Comparison of ENCODE assay signal across 11 cellular contexts in the genomic region with DNA sequence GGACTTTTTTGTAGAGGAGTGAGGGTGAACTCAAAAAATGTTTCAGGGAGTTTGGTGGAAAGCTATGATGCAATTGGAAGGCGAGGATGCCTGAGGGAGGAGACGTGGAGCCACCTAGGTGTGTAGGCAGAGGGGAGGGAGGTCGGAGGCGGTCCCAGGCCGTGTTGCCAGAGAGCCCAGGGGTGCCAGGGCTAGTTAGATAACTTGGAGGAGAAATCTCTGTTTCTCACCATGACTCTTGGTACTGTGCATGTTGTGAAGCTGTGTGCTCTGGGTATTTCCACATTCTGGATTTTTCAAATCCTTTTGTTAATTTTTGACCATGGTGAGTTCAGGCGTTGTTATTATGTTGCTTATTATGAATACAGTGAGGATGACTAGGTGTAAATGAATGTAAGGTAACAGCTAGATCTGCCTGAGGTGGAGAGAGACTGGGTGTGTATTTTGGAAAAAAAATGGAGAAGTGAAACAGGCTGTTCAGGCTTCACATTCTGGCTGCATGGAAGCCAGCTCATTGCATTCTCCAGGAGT. TPM values are rescaled to one million over a fixed set of nuclear protein-coding genes. Genes with fewer than 3 reads are reported as not detected.
DNase-seq lines count a peak whose midpoint lies in the region; ATAC-seq and TF ChIP-seq lines count a peak whose summit lies in the region.
"Had no signal": no experiment of that assay in that cellular context is flagged by ENCODE, and none has a peak within 500 bp of the region (broad histone marks: within the 10 kb centered on the region; RNA-seq: fewer than 3 reads in every experiment).

No MANE protein-coding gene starts in this region.

- H3K36me3 Mint-ChIP-seq in activated CD8-positive, alpha-beta T cell treated with anti-CD3 and anti-CD28 coated beads for 36 hours (ENCODE audit: low read depth): peaks cover 31% of the 10 kb centered on the region
- H3K36me3 Mint-ChIP-seq in activated CD8-positive, alpha-beta T cell treated with anti-CD3 and anti-CD28 coated beads, Interleukin-2, amount 10 ng/mL, durations not matched to agents 7 days and 5 days (ENCODE audit: low read depth): peaks cover 17% of the 10 kb centered on the region
- H3K36me3 Mint-ChIP-seq in activated CD4-positive, alpha-beta memory T cell treated with anti-CD3 and anti-CD28 coated beads for 36 hours: peaks cover 9% of the 10 kb centered on the region

- CTCF ChIA-PET in activated CD8-positive, alpha-beta T cell treated with anti-CD3 and anti-CD28 coated beads for 36 hours (lab: Charles Lee): no interaction called here
- CTCF ChIA-PET in activated CD8-positive, alpha-beta T cell treated with anti-CD3 and anti-CD28 coated beads, Interleukin-2, amount 10 ng/mL, durations not matched to agents 7 days and 5 days (lab: Charles Lee): no interaction called here
- CTCF ChIA-PET in activated CD4-positive, alpha-beta memory T cell treated with anti-CD3 and anti-CD28 coated beads for 36 hours (lab: Charles Lee): interaction anchor here (1.7 kb wide), 1 partner anchor 35 kb away, joined by 3 read pairs; no protein-coding TSS in a partner anchor

- no peaks in the 10 kb centered on the region for H3K9me3 Mint-ChIP-seq in activated CD8-positive, alpha-beta T cell treated with anti-CD3 and anti-CD28 coated beads for 36 hours
- no peaks in the 10 kb centered on the region for H3K9me3 Mint-ChIP-seq in activated CD8-positive, alpha-beta T cell treated with anti-CD3 and anti-CD28 coated beads, Interleukin-2, amount 10 ng/mL, durations not matched to agents 7 days and 5 days (ENCODE audit: insufficient read depth)
- H3K9me3 Mint-ChIP-seq in activated CD4-positive, alpha-beta memory T cell treated with anti-CD3 and anti-CD28 coated beads for 36 hours: no peaks in the 10 kb centered on the region

- H3K36me3 ChIP-seq in transverse colon: no peaks in the 10 kb centered on the region

- DNase-seq in activated CD8-positive, alpha-beta T cell treated with anti-CD3 and anti-CD28 coated beads for 36 hours: no peak
- no peak for DNase-seq in activated CD8-positive, alpha-beta T cell treated with anti-CD3 and anti-CD28 coated beads, Interleukin-2, amount 10 ng/mL, durations not matched to agents 7 days and 5 days
- no peak for DNase-seq in activated CD4-positive, alpha-beta memory T cell treated with anti-CD3 and anti-CD28 coated beads for 36 hours
- DNase-seq in iPS-NIHi11 (ENCODE audit: low spot score) (peak; percentile 10), transverse colon (no peak), NCI-H187 (lab: John Stamatoyannopoulos, UW) (no peak)
- DNase-seq: dermis blood vessel endothelial cell, NCI-H2081 treated with DMSO at 0.1 percent for 48 hours had no signal

- H3K27ac ChIP-seq in transverse colon: peak overlapping the region; percentile 12 to 37 (median 32)

- H3K27me3 ChIP-seq in transverse colon: no peaks in the 10 kb centered on the region

- in situ Hi-C loops in transverse colon (cut with MboI; ENCODE audit: low pct_ligation_motif_present in 1 of 4, low pct_unique_long_range_greater_than_20kb in 1 of 4, low sequenced_read_pairs in 3 of 4): no loop called here

- TF ChIP-seq POLR2A in transverse colon (IDR thresholded peaks at IDR 0.05): no peak

- H3K4me1 Mint-ChIP-seq in activated CD8-positive, alpha-beta T cell treated with anti-CD3 and anti-CD28 coated beads for 36 hours (ENCODE audit: low read depth): peaks cover 62% of the 10 kb centered on the region
- peaks cover 54% of the 10 kb centered on the region for H3K4me1 Mint-ChIP-seq in activated CD8-positive, alpha-beta T cell treated with anti-CD3 and anti-CD28 coated beads, Interleukin-2, amount 10 ng/mL, durations not matched to agents 7 days and 5 days (ENCODE audit: low read depth)
- H3K4me1 Mint-ChIP-seq in activated CD4-positive, alpha-beta memory T cell treated with anti-CD3 and anti-CD28 coated beads for 36 hours (ENCODE audit: low read depth): peaks cover 55% of the 10 kb centered on the region

- peaks cover 6 to 66% (median 26%) of the 10 kb centered on the region in 4 donors for H3K4me1 ChIP-seq in transverse colon

- no peak overlapping the region for H3K4me3 ChIP-seq in transverse colon
- H3K4me3 ChIP-seq: lung had no signal

- H3K4me3 Mint-ChIP-seq in activated CD8-positive, alpha-beta T cell treated with anti-CD3 and anti-CD28 coated beads for 36 hours: no peak overlapping the region
- no peak overlapping the region for H3K4me3 Mint-ChIP-seq in activated CD8-positive, alpha-beta T cell treated with anti-CD3 and anti-CD28 coated beads, Interleukin-2, amount 10 ng/mL, durations not matched to agents 7 days and 5 days
- H3K4me3 Mint-ChIP-seq in activated CD4-positive, alpha-beta memory T cell treated with anti-CD3 and anti-CD28 coated beads for 36 hours: no peak overlapping the region

- WGBS in transverse colon (ENCODE audit: low coverage in 1 of 2), 2 donors: 40 to 63% methylated on average over 1 to 6 of the region's 6 CpGs

- POLR2A ChIA-PET in activated CD8-positive, alpha-beta T cell treated with anti-CD3 and anti-CD28 coated beads for 36 hours (lab: Charles Lee): no interaction called here
- POLR2A ChIA-PET in activated CD8-positive, alpha-beta T cell treated with anti-CD3 and anti-CD28 coated beads, Interleukin-2, amount 10 ng/mL, durations not matched to agents 7 days and 5 days (lab: Charles Lee): no interaction called here
- POLR2A ChIA-PET in activated CD4-positive, alpha-beta memory T cell treated with anti-CD3 and anti-CD28 coated beads for 36 hours (lab: Charles Lee): no interaction called here

- no peaks in the 10 kb centered on the region for H3K27me3 Mint-ChIP-seq in activated CD8-positive, alpha-beta T cell treated with anti-CD3 and anti-CD28 coated beads for 36 hours
- no peaks in the 10 kb centered on the region for H3K27me3 Mint-ChIP-seq in activated CD8-positive, alpha-beta T cell treated with anti-CD3 and anti-CD28 coated beads, Interleukin-2, amount 10 ng/mL, durations not matched to agents 7 days and 5 days (ENCODE audit: low read depth)
- H3K27me3 Mint-ChIP-seq in activated CD4-positive, alpha-beta memory T cell treated with anti-CD3 and anti-CD28 coated beads for 36 hours: no peaks in the 10 kb centered on the region

- no peak for ATAC-seq in activated CD8-positive, alpha-beta T cell treated with anti-CD3 and anti-CD28 coated beads for 36 hours
- ATAC-seq in activated CD8-positive, alpha-beta T cell treated with anti-CD3 and anti-CD28 coated beads, Interleukin-2, amount 10 ng/mL, durations not matched to agents 7 days and 5 days: no peak
- ATAC-seq in GM21825 (IDR thresholded peaks at IDR 0.05; ENCODE audit: unreplicated experiment): no peak
- ATAC-seq in GM19395 (IDR thresholded peaks at IDR 0.05; ENCODE audit: unreplicated experiment): no peak

- no peak for TF ChIP-seq CTCF in activated CD8-positive, alpha-beta T cell treated with anti-CD3 and anti-CD28 coated beads for 36 hours (IDR thresholded peaks at IDR 0.05)
- no peak for TF ChIP-seq CTCF in transverse colon (IDR thresholded peaks at IDR 0.05)

- H3K27ac Mint-ChIP-seq in activated CD8-positive, alpha-beta T cell treated with anti-CD3 and anti-CD28 coated beads for 36 hours: peak overlapping the region; percentile 37
- H3K27ac Mint-ChIP-seq in activated CD8-positive, alpha-beta T cell treated with anti-CD3 and anti-CD28 coated beads, Interleukin-2, amount 10 ng/mL, durations not matched to agents 7 days and 5 days: no peak overlapping the region
- H3K27ac Mint-ChIP-seq in activated CD4-positive, alpha-beta memory T cell treated with anti-CD3 and anti-CD28 coated beads for 36 hours: peak overlapping the region; percentile 44

- H3K9me3 ChIP-seq in transverse colon: no peaks in the 10 kb centered on the region

- TF ChIP-seq EP300 in transverse colon (IDR thresholded peaks at IDR 0.05; ENCODE audit: low read depth): no peak

- intact Hi-C loops in activated CD8-positive, alpha-beta T cell treated with anti-CD3 and anti-CD28 coated beads for 36 hours (cut with micrococcal nuclease): loop anchor here (5.0 kb wide), 1 partner anchor 36 kb away; no protein-coding TSS in a partner anchor
- intact Hi-C loops in activated CD4-positive, alpha-beta memory T cell treated with anti-CD3 and anti-CD28 coated beads for 36 hours (cut with micrococcal nuclease): no loop called here
- intact Hi-C loops in transverse colon (cut with DNase I; ENCODE audit: low total_unique reads): no loop called here

RNA-seq across cellular contexts. Expression of a gene that starts 4.5 kb away (rescaled TPM):
- total RNA-seq in activated CD8-positive, alpha-beta T cell treated with anti-CD3 and anti-CD28 coated beads for 36 hours: 10 to 100 TPM; 30.8 to 31.7 TPM
- 10 to 100 TPM; 10.6 to 11.2 TPM for total RNA-seq in activated CD8-positive, alpha-beta T cell treated with anti-CD3 and anti-CD28 coated beads, Interleukin-2, amount 10 ng/mL, durations not matched to agents 7 days and 5 days
- 10 to 100 TPM; 28.2 to 32.1 TPM for total RNA-seq in activated CD4-positive, alpha-beta memory T cell treated with anti-CD3 and anti-CD28 coated beads for 36 hours
- 10 to 100 TPM in 2 of 4 donors, 1 to 10 TPM in 2; 4.8 to 34.7 (median 17.0) TPM for total RNA-seq in transverse colon

RNA-seq across cellular contexts. Expression of a gene that starts 40.5 kb away (rescaled TPM):
- 1 to 10 TPM; 1.3 to 1.4 TPM for total RNA-seq in activated CD8-positive, alpha-beta T cell treated with anti-CD3 and anti-CD28 coated beads for 36 hours
- total RNA-seq in activated CD8-positive, alpha-beta T cell treated with anti-CD3 and anti-CD28 coated beads, Interleukin-2, amount 10 ng/mL, durations not matched to agents 7 days and 5 days: 1 to 10 TPM; 3.8 to 4.1 TPM
- total RNA-seq in activated CD4-positive, alpha-beta memory T cell treated with anti-CD3 and anti-CD28 coated beads for 36 hours: 1 to 10 TPM; 1.9 TPM
- total RNA-seq in transverse colon: 1 to 10 TPM in 3 of 4 donors, under 1 TPM in 1; 0.20 to 9.1 (median 3.7) TPM

RNA-seq across cellular contexts. Expression of a gene that starts 41.0 kb away (rescaled TPM):
- total RNA-seq in activated CD8-positive, alpha-beta T cell treated with anti-CD3 and anti-CD28 coated beads for 36 hours: 10 to 100 TPM; 16.0 to 19.2 TPM
- total RNA-seq in activated CD8-positive, alpha-beta T cell treated with anti-CD3 and anti-CD28 coated beads, Interleukin-2, amount 10 ng/mL, durations not matched to agents 7 days and 5 days: 10 to 100 TPM; 21.6 to 23.2 TPM
- 10 to 100 TPM; 14.1 to 16.1 TPM for total RNA-seq in activated CD4-positive, alpha-beta memory T cell treated with anti-CD3 and anti-CD28 coated beads for 36 hours
- 10 to 100 TPM; 14.2 to 25.9 (median 15.1) TPM for total RNA-seq in transverse colon

RNA-seq across cellular contexts. Expression of a gene that starts 41.1 kb away (rescaled TPM):
- 10 to 100 TPM; 32.4 to 34.5 TPM for total RNA-seq in activated CD8-positive, alpha-beta T cell treated with anti-CD3 and anti-CD28 coated beads for 36 hours
- 10 to 100 TPM; 29.6 to 30.4 TPM for total RNA-seq in activated CD8-positive, alpha-beta T cell treated with anti-CD3 and anti-CD28 coated beads, Interleukin-2, amount 10 ng/mL, durations not matched to agents 7 days and 5 days
- total RNA-seq in activated CD4-positive, alpha-beta memory T cell treated with anti-CD3 and anti-CD28 coated beads for 36 hours: 10 to 100 TPM; 24.5 to 30.9 TPM
- 100 to 1,000 TPM in 1 of 4 donors, 10 to 100 TPM in 3; 27.2 to 184 (median 62.8) TPM for total RNA-seq in transverse colon
